In the genomic region with DNA sequence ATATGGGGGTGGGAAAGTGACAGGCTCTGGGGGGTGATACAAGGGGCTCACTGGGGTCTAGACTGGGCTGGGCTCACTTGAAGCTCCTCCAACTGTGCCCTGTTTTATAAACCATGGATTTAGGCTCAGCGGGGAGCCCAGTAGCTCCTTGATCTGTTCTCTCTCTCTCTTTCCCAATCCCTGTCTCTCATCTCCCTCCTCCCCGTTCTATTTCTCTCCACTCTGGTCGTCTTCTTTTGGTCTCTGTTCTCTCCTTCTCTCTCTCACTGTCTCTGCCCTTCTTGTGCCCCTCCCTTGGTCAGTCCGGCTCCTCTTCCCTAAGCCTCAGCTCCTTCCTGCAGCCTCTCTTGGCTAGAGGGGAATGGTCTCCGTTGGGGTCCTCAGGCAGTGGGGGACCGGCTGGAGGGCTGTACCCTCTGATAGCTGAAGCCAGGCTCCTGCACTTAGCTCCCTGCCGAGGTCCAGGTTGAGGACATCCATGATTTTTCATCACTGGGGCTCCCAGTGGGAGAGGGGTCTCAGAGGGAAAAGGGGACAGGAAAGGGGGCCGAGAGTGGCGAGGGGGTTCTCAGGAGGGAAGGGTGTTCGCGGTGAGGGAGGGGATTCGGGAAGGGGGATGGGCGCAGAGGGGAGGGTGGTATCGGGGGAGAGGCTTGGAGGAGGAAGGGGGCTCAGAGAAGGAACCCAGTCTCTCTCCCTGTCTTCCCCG, we compare ENCODE assay signal across 10 cellular contexts. TPM values are rescaled to one million over a fixed set of nuclear protein-coding genes. Genes with fewer than 3 reads are reported as not detected.
DNase-seq lines count a peak whose midpoint lies in the region; ATAC-seq, FAIRE-seq and TF ChIP-seq lines count a peak whose summit lies in the region.
"Had no signal": no experiment of that assay in that cellular context is flagged by ENCODE, and none has a peak within 500 bp of the region (broad histone marks: within the 10 kb centered on the region; RNA-seq: fewer than 3 reads in every experiment).

No MANE protein-coding gene starts in this region.

- no peak overlapping the region for H2AFZ ChIP-seq in H9 (ENCODE audit: low read length)

- H3K23me2 ChIP-seq in H9 (ENCODE audit: insufficient read length, low read depth, low read length, poor library complexity, severe bottlenecking), result peaks cover 9% of the 10 kb centered on the region

- BruUV-seq in A673 (replicated peaks; lab: Mats Ljungman, UMichigan), result no TSS peak

- no peaks in the 10 kb centered on the region for H3K27me3 ChIP-seq in A673 (replicated peaks; ENCODE audit: insufficient read depth, low read depth, low read length, poor library complexity)
- no peaks in the 10 kb centered on the region for H3K27me3 ChIP-seq in H9 (ENCODE audit: insufficient read depth, low read length)

- H3K36me3 Mint-ChIP-seq in H9 (ENCODE audit: insufficient read depth in 1 of 3, low read depth in 3 of 3), result peaks cover 0 to 2% (median 0%) of the 10 kb centered on the region in 3 experiments; a peak in 2 of 7 replicates
- no peaks in the 10 kb centered on the region for H3K36me3 Mint-ChIP-seq in natural killer cell treated with Interleukin-12 subunit alpha and Interleukin-12 subunit beta and Interleukin-15 and Interleukin-18, amount 100 ng/mL, for 72 hours

- H3K36me3 ChIP-seq in A673 (ENCODE audit: insufficient read depth, low read length, poor library complexity, severe bottlenecking), result no peaks in the 10 kb centered on the region
- H3K36me3 ChIP-seq: SJSA1 had no signal

- no peak overlapping the region for H4K8ac ChIP-seq in H9 (replicated peaks; ENCODE audit: insufficient read length, low read depth, low read length)

- peak overlapping the region; percentile 55 to 67 for H3K4me3 Mint-ChIP-seq in H9
- H3K4me3 Mint-ChIP-seq in natural killer cell treated with Interleukin-12 subunit alpha and Interleukin-12 subunit beta and Interleukin-15 and Interleukin-18, amount 100 ng/mL, for 72 hours, result peak overlapping the region; percentile 68

- no peaks in the 10 kb centered on the region for H3K9me3 Mint-ChIP-seq in H9
- H3K9me3 Mint-ChIP-seq in natural killer cell treated with Interleukin-12 subunit alpha and Interleukin-12 subunit beta and Interleukin-15 and Interleukin-18, amount 100 ng/mL, for 72 hours, result no peaks in the 10 kb centered on the region

- H3K79me2 ChIP-seq in H9 (ENCODE audit: insufficient read depth, low read length), result peaks cover 7% of the 10 kb centered on the region

- peak; percentile 33 for DNase-seq in A673 (ENCODE audit: low spot score)
- DNase-seq in H9, result no peak
- DNase-seq in cerebellar cortex (ENCODE audit: low spot score), result peak; percentile 19
- DNase-seq in natural killer cell treated with Interleukin-12 subunit alpha and Interleukin-12 subunit beta and Interleukin-15 and Interleukin-18, amount 100 ng/mL, for 72 hours (ENCODE audit: low spot score), result peak; percentile 41
- no peak for DNase-seq in urothelium cell line (ENCODE audit: low spot score)
- no peak for DNase-seq in NCI-H2171 treated with DMSO at 0.1 percent for 48 hours (lab: John Stamatoyannopoulos, UW)
- no peak for DNase-seq in NK-92 treated with Interleukin-12 subunit alpha and Interleukin-12 subunit beta, amount 100 ng/mL, for 24 hours (lab: John Stamatoyannopoulos, UW)
- DNase-seq: NCI-H2081 treated with DMSO at 0.1 percent for 48 hours had no signal

- intact Hi-C loops in A673 (cut with micrococcal nuclease; ENCODE audit: unreplicated experiment), result no loop called here

- no peak overlapping the region for H3K4ac ChIP-seq in H9 (ENCODE audit: low read depth, low read length)

- H3K4me1 Mint-ChIP-seq in H9, result peaks cover 27 to 42% of the 10 kb centered on the region in 2 experiments
- H3K4me1 Mint-ChIP-seq in natural killer cell treated with Interleukin-12 subunit alpha and Interleukin-12 subunit beta and Interleukin-15 and Interleukin-18, amount 100 ng/mL, for 72 hours (ENCODE audit: low read depth in 2 of 2), result peaks cover 12 to 18% of the 10 kb centered on the region in 2 donors

- no peak for FAIRE-seq in urothelium cell line (lab: Jason Lieb, UNC)

- ATAC-seq in natural killer cell treated with Interleukin-12 subunit alpha and Interleukin-12 subunit beta and Interleukin-15 and Interleukin-18, amount 100 ng/mL, for 72 hours, result no peak
- ATAC-seq in GM19328 (IDR thresholded peaks at IDR 0.05; ENCODE audit: unreplicated experiment), result no peak

- H3K79me1 ChIP-seq in H9 (ENCODE audit: insufficient read depth, low read depth, low read length, poor library complexity, severe bottlenecking), result peaks cover 4% of the 10 kb centered on the region

- no peak overlapping the region for H2BK20ac ChIP-seq in H9 (ENCODE audit: low read depth, low read length, poor library complexity, severe bottlenecking)

- peak overlapping the region; percentile 47 for H3K4me2 ChIP-seq in H9 (ENCODE audit: insufficient read depth, insufficient read length, low read length)

- no peak overlapping the region for H3K9ac ChIP-seq in H9 (ENCODE audit: extremely low read depth, insufficient read length, low read length)

- H4K20me1 ChIP-seq in H9 (ENCODE audit: control insufficient read depth, insufficient read depth, insufficient read length), result no peaks in the 10 kb centered on the region

- H3K27ac ChIP-seq in A673 (ENCODE audit: low read depth, low read length, poor library complexity, severe bottlenecking) (no peak overlapping the region), H9 (ENCODE audit: insufficient read length, low read depth, low read length) (no peak overlapping the region)
- H3K27ac ChIP-seq: SJSA1 had no signal

- WGBS in H9 (ENCODE audit: extremely low coverage, insufficient read length, low lambda C conversion rate), result no CpG with 5 or more reads among the region's 15 CpGs

- H3K4me3 ChIP-seq in A673 (ENCODE audit: low read depth, low read length, poor library complexity, severe bottlenecking), result no peak overlapping the region

- TF ChIP-seq CTCF in A673 (conservative IDR thresholded peaks at IDR 0.05; ENCODE audit: low read depth, low read length) (no peak), H9 (conservative IDR thresholded peaks at IDR 0.05) (no peak)

- H3T11ph ChIP-seq in H9 (ENCODE audit: low read length), result no peak overlapping the region

- H4K91ac ChIP-seq in H9 (ENCODE audit: insufficient read length, low read depth, low read length), result no peak overlapping the region

- no peak overlapping the region for H2BK120ac ChIP-seq in H9 (ENCODE audit: low read depth, low read length, poor library complexity, severe bottlenecking)

- H2BK5ac ChIP-seq in H9 (ENCODE audit: insufficient read length, low read length), result no peak overlapping the region

- H3K23ac ChIP-seq in H9 (ENCODE audit: insufficient read length, low read depth, low read length), result no peak overlapping the region

- POLR2A ChIA-PET in A673 (lab: Charles Lee; ENCODE audit: low non-redundant PET), result no interaction called here

- no peak overlapping the region for H3K14ac ChIP-seq in H9 (ENCODE audit: insufficient read depth, low read length)

- CTCF ChIA-PET in A673 (lab: Charles Lee), result no interaction called here

- H3K18ac ChIP-seq in H9 (ENCODE audit: insufficient read length, low read depth, low read length), result no peak overlapping the region

- peaks cover 3% of the 10 kb centered on the region for H3K27me3 Mint-ChIP-seq in H9 (ENCODE audit: low read depth)
- H3K27me3 Mint-ChIP-seq in natural killer cell treated with Interleukin-12 subunit alpha and Interleukin-12 subunit beta and Interleukin-15 and Interleukin-18, amount 100 ng/mL, for 72 hours, result peaks cover 27 to 33% of the 10 kb centered on the region in 2 donors

- no peak overlapping the region for H2BK12ac ChIP-seq in H9 (ENCODE audit: insufficient read length, low read depth, low read length)

- H4K5ac ChIP-seq in H9 (ENCODE audit: insufficient read length, low read depth, low read length), result no peak overlapping the region

- no peak overlapping the region for H2BK15ac ChIP-seq in H9 (ENCODE audit: low read depth, low read length)

- H3K9me3 ChIP-seq in A673 (ENCODE audit: low read depth, low read length, poor library complexity, severe bottlenecking) (no peaks in the 10 kb centered on the region), H9 (ENCODE audit: control insufficient read depth, low read depth, low read length) (no peaks in the 10 kb centered on the region)
- H3K9me3 ChIP-seq: SJSA1 had no signal

- no peak overlapping the region for H3K56ac ChIP-seq in H9 (ENCODE audit: insufficient read length, low read depth, low read length)

- H3K4me1 ChIP-seq in A673 (ENCODE audit: insufficient read depth, low read length, poor library complexity, severe bottlenecking) (peaks cover 5% of the 10 kb centered on the region), H9 (ENCODE audit: insufficient read depth, low read length) (peaks cover 2% of the 10 kb centered on the region; the same call in 1 of the 2 replicates)

- peak overlapping the region in 1 of 3 experiments; percentile 67; a peak in 4 of 7 replicates for H3K27ac Mint-ChIP-seq in H9
- peak overlapping the region; percentile 73 to 84 for H3K27ac Mint-ChIP-seq in natural killer cell treated with Interleukin-12 subunit alpha and Interleukin-12 subunit beta and Interleukin-15 and Interleukin-18, amount 100 ng/mL, for 72 hours

- H2AK5ac ChIP-seq in H9 (ENCODE audit: insufficient read length, low read length), result no peak overlapping the region

RNA-seq across cellular contexts. Expression of a gene that starts 8.5 kb away (rescaled TPM):
- total RNA-seq in A673 (2021) (5.8 and 6.8 TPM in 2 replicates), H9 (2021) (21.6 and 22.2 TPM in 2 replicates)
- total RNA-seq in natural killer cell treated with Interleukin-12 subunit alpha and Interleukin-12 subunit beta and Interleukin-15 and Interleukin-18, amount 100 ng/mL, for 72 hours, result not detected
- total RNA-seq: SJSA1 had no signal

RNA-seq across cellular contexts. Expression of a gene that starts 39.6 kb away (rescaled TPM):
- total RNA-seq in A673 (2021) (79.1 and 87.3 TPM in 2 replicates), H9 (2021) (158 and 160 TPM in 2 replicates)
- total RNA-seq in natural killer cell treated with Interleukin-12 subunit alpha and Interleukin-12 subunit beta and Interleukin-15 and Interleukin-18, amount 100 ng/mL, for 72 hours, result 10 to 100 TPM; 71.0 to 75.6 TPM

Comparison
In these comparisons a context has a peak if more than half of its experiments do, and no peak if none do; other contexts are left out.
1. DNase-seq: peak in A673 (single experiment), cerebellar cortex (single experiment) and natural killer cell treated with Interleukin-12 subunit alpha and Interleukin-12 subunit beta and Interleukin-15 and Interleukin-18, amount 100 ng/mL, for 72 hours (single experiment); none in H9 (single experiment), urothelium cell line (single experiment), NCI-H2171 treated with DMSO at 0.1 percent for 48 hours (single experiment) and NK-92 treated with Interleukin-12 subunit alpha and Interleukin-12 subunit beta, amount 100 ng/mL, for 24 hours (single experiment).